ENCODE assay signal across 32 cellular contexts in genomic region chr4:108646706-108647105, GRCh38.
"Had no signal": no experiment of that assay in that cellular context is flagged by ENCODE, and none has a peak within 500 bp of the region (broad histone marks: within the 10 kb centered on the region; RNA-seq: fewer than 3 reads in every experiment).

No MANE protein-coding gene starts in this region.

- H3K27ac Mint-ChIP-seq: activated B cell treated with CpG ODN at 0.5 μM for 24 hours; activated CD4-positive, alpha-beta memory T cell treated with anti-CD3 and anti-CD28 coated beads, Interleukin-2, amount 10 ng/mL, durations not matched to agents 7 days and 5 days; activated naive CD8-positive, alpha-beta T cell; activated T-cell treated with anti-CD3 and anti-CD28 coated beads, Interleukin-2, amount 50 U/mL, for 24 hours; activated T-cell treated with anti-CD3 and anti-CD28 coated beads, Interleukin-2, amount 50 U/mL, for 72 hours; dendritic cell treated with granulocyte-macrophage colony-stimulating factor and Interleukin-4, amounts not matched to agents 40 ng/mL and 50 ng/mL, for 4 days; endodermal cell; T-helper 17 cell; T-helper 2 cell treated with Interferon-gamma antibody and Interleukin-4, amounts not matched to agents 5 μg/mL and 100 μg/mL, for 36 hours had no signal

- H3K4me3 ChIP-seq: coronary artery, dorsolateral prefrontal cortex had no signal

- H3K9me3 Mint-ChIP-seq: activated B cell treated with CpG ODN at 0.5 μM for 24 hours; activated CD4-positive, alpha-beta memory T cell treated with anti-CD3 and anti-CD28 coated beads, Interleukin-2, amount 10 ng/mL, durations not matched to agents 7 days and 5 days; activated T-cell treated with anti-CD3 and anti-CD28 coated beads, Interleukin-2, amount 50 U/mL, for 24 hours; activated T-cell treated with anti-CD3 and anti-CD28 coated beads, Interleukin-2, amount 50 U/mL, for 72 hours; central memory CD8-positive, alpha-beta T cell; dendritic cell treated with granulocyte-macrophage colony-stimulating factor and Interleukin-4, amounts not matched to agents 40 ng/mL and 50 ng/mL, for 4 days; endodermal cell; T-helper 2 cell treated with Interferon-gamma antibody and Interleukin-4, amounts not matched to agents 5 μg/mL and 100 μg/mL, for 36 hours had no signal

- ATAC-seq: activated CD4-positive, CD25-positive, alpha-beta regulatory T cell treated with anti-CD3 and anti-CD28 coated beads, Interleukin-2, amount 50 U/mL, for 24 hours; activated T-cell treated with anti-CD3 and anti-CD28 coated beads, Interleukin-2, amount 50 U/mL, for 72 hours; esophagus mucosa; T-helper 17 cell had no signal

- H3K27me3 Mint-ChIP-seq: activated B cell treated with CpG ODN at 0.5 μM for 24 hours; activated CD4-positive, alpha-beta memory T cell treated with anti-CD3 and anti-CD28 coated beads, Interleukin-2, amount 10 ng/mL, durations not matched to agents 7 days and 5 days; activated naive CD8-positive, alpha-beta T cell; activated T-cell treated with anti-CD3 and anti-CD28 coated beads, Interleukin-2, amount 50 U/mL, for 24 hours; central memory CD8-positive, alpha-beta T cell; dendritic cell treated with granulocyte-macrophage colony-stimulating factor and Interleukin-4, amounts not matched to agents 40 ng/mL and 50 ng/mL, for 4 days; T-helper 17 cell had no signal

- FAIRE-seq: astrocyte, bronchial epithelial cell, frontal cortex had no signal

- H3K4me3 Mint-ChIP-seq: activated B cell treated with CpG ODN at 0.5 μM for 24 hours; activated CD4-positive, alpha-beta memory T cell treated with anti-CD3 and anti-CD28 coated beads, Interleukin-2, amount 10 ng/mL, durations not matched to agents 7 days and 5 days; activated naive CD8-positive, alpha-beta T cell; activated T-cell treated with anti-CD3 and anti-CD28 coated beads, Interleukin-2, amount 50 U/mL, for 24 hours; activated T-cell treated with anti-CD3 and anti-CD28 coated beads, Interleukin-2, amount 50 U/mL, for 72 hours; central memory CD8-positive, alpha-beta T cell; dendritic cell treated with granulocyte-macrophage colony-stimulating factor and Interleukin-4, amounts not matched to agents 40 ng/mL and 50 ng/mL, for 4 days; endodermal cell; T-helper 17 cell; T-helper 2 cell treated with Interferon-gamma antibody and Interleukin-4, amounts not matched to agents 5 μg/mL and 100 μg/mL, for 36 hours had no signal

- H3K27ac ChIP-seq: brain microvascular endothelial cell, coronary artery, dorsolateral prefrontal cortex, WERI-Rb-1 had no signal

- DNase-seq: activated B cell treated with CpG ODN at 0.5 μM for 24 hours; activated CD4-positive, alpha-beta memory T cell treated with anti-CD3 and anti-CD28 coated beads, Interleukin-2, amount 10 ng/mL, durations not matched to agents 7 days and 5 days; activated CD4-positive, alpha-beta T cell treated with anti-CD3 and anti-CD28 coated beads for 48 hours; activated CD4-positive, alpha-beta T cell treated with anti-CD3 and anti-CD28 coated beads, Interleukin-2, amount 50 U/mL, for 4 hours; activated CD8-positive, alpha-beta memory T cell treated with anti-CD3 and anti-CD28 coated beads, Interleukin-2, amount 50 U/mL, for 48 hours; activated gamma-delta T cell; activated naive CD4-positive, alpha-beta T cell; activated naive CD4-positive, alpha-beta T cell treated with anti-CD3 and anti-CD28 coated beads, Interleukin-2, amount 50 U/mL, for 16 hours; activated T-cell treated with anti-CD3 and anti-CD28 coated beads for 4 hours; activated T-cell treated with anti-CD3 and anti-CD28 coated beads, Interleukin-2, amount 50 U/mL, for 24 hours; activated T-cell treated with anti-CD3 and anti-CD28 coated beads, Interleukin-2, amount 50 U/mL, for 72 hours; amniotic stem cell; anterior cingulate cortex; brain microvascular endothelial cell; dorsolateral prefrontal cortex; effector memory CD4-positive, alpha-beta T cell; endodermal cell; foreskin fibroblast; head of caudate nucleus; T-helper 17 cell; T1000; WERI-Rb-1 had no signal

- H3K27me3 ChIP-seq: brain microvascular endothelial cell, dorsolateral prefrontal cortex had no signal
